1 cellular context compared by ENCODE assay signal in genomic region chr21:36839735-36840134, GRCh38.
TF ChIP-seq lines count a peak whose summit lies in the region.

No MANE protein-coding gene starts in this region.

TF ChIP-seq in HepG2, 621 proteins besides CTCF, POLR2A, EP300 and RAD21:
- peak; percentile 27; the same call in 1 of the 2 replicates for TF ChIP-seq CEBPB (IDR thresholded peaks at IDR 0.05; ENCODE audit: borderline replicate concordance, low read depth, low read length)
- no peak for TF ChIP-seq MBD4 (IDR thresholded peaks at IDR 0.05; ENCODE audit: borderline replicate concordance, low read length)
